ENCODE assay signal across 12 cellular contexts in the genomic region with DNA sequence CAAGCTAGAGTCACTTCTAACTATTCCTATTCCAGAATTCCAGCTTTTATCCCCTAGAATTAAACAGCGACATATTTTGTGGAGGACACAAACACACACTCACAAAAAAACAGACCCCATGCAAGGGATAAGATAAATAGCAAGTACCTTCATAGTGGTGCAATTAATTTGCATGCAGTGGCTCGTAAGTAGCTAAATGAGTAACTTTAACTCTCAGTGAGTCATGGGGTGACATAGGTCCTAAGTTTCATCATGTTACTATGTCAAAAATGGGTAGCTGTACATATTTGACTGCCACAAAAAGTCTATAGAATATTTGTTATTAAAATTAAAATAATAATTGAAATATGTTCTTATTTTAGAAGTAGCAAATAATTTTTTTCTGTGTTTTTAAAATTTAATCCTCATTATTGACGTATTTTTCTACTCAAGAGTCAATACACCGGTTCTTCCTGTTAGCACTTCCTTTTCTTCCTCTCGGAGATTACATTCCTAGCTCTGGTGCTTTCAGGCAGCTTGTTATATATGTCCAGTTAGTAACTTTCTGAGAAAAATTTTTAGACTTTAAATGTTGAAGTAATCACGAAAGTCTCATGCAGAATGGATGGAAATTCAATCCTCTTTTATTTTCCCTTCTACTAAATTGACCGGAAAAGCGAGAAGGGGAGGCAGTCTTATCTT.
DNase-seq lines count a peak whose midpoint lies in the region; ATAC-seq and TF ChIP-seq lines count a peak whose summit lies in the region.
"Had no signal": no experiment of that assay in that cellular context is flagged by ENCODE, and none has a peak within 500 bp of the region (broad histone marks: within the 10 kb centered on the region; RNA-seq: fewer than 3 reads in every experiment).

No MANE protein-coding gene starts in this region.

- no peak for TF ChIP-seq POLR2A in lower leg skin (IDR thresholded peaks at IDR 0.05)

- H3K4me3 ChIP-seq in lower leg skin (ENCODE audit: low read depth, poor library complexity, severe bottlenecking), result no peak overlapping the region
- H3K4me3 ChIP-seq: thoracic aorta had no signal

- TF ChIP-seq CTCF in lower leg skin (IDR thresholded peaks at IDR 0.05), result no peak

- intact Hi-C loops in lower leg skin (cut with DNase I; ENCODE audit: low total_unique reads), result no loop called here

- peak; percentile 28 for DNase-seq in kidney tubule cell (ENCODE audit: low spot score)
- DNase-seq in substantia nigra (lab: John Stamatoyannopoulos, UW), result no peak
- DNase-seq in lower leg skin (ENCODE audit: low spot score in 2 of 2), result no peak
- DNase-seq: activated CD4-positive, alpha-beta T cell treated with anti-CD3 and anti-CD28 coated beads for 1 hour; CD4-positive, CD25-positive, alpha-beta regulatory T cell; natural killer cell had no signal

- no peak overlapping the region for H3K27ac ChIP-seq in substantia nigra (ENCODE audit: low read depth, low read length, poor library complexity, severe bottlenecking)
- H3K27ac ChIP-seq: thoracic aorta had no signal

- peak; percentile 91 for ATAC-seq in GM19328 (IDR thresholded peaks at IDR 0.05; ENCODE audit: unreplicated experiment)
- ATAC-seq in HG02588 (IDR thresholded peaks at IDR 0.05; ENCODE audit: unreplicated experiment), result peak; percentile 93
- ATAC-seq in HG03460 (IDR thresholded peaks at IDR 0.05; ENCODE audit: unreplicated experiment), result peak; percentile 95
- no peak for ATAC-seq in GM18870 (IDR thresholded peaks at IDR 0.05; ENCODE audit: unreplicated experiment)
- ATAC-seq: left lobe of liver, natural killer cell had no signal

- WGBS in lower leg skin, 2 donors, result 66 to 70% methylated on average over 8 of the region's 8 CpGs
